15 cellular contexts compared by ENCODE assay signal in genomic region chr14:25122843-25123242, GRCh38.
"Had no signal": no experiment of that assay in that cellular context is flagged by ENCODE, and none has a peak within 500 bp of the region (broad histone marks: within the 10 kb centered on the region; RNA-seq: fewer than 3 reads in every experiment).

No MANE protein-coding gene starts in this region.

- H3K9me3 ChIP-seq: tibial artery had no signal

- H3K4me1 Mint-ChIP-seq: activated T-helper 17 cell treated with anti-CD3 and anti-CD28 coated beads, Interleukin-2, amount 50 U/mL, for 72 hours had no signal

- H3K36me3 ChIP-seq: cardiac muscle cell, tibial artery had no signal

- ATAC-seq: activated CD4-positive, CD25-positive, alpha-beta regulatory T cell treated with anti-CD3 and anti-CD28 coated beads, Interleukin-2, amount 50 U/mL, for 24 hours; activated T-helper 17 cell treated with anti-CD3 and anti-CD28 coated beads, Interleukin-2, amount 50 U/mL, for 72 hours; esophagus mucosa had no signal

- H3K4me3 Mint-ChIP-seq: activated naive CD4-positive, alpha-beta T cell treated with anti-CD3 and anti-CD28 coated beads for 36 hours; activated T-helper 17 cell treated with anti-CD3 and anti-CD28 coated beads, Interleukin-2, amount 50 U/mL, for 72 hours had no signal

- DNase-seq: activated CD4-positive, alpha-beta T cell treated with anti-CD3 and anti-CD28 coated beads, Interleukin-2, amount 50 U/mL, for 1 hour; activated naive CD4-positive, alpha-beta T cell treated with anti-CD3 and anti-CD28 coated beads for 36 hours; hypothalamus; kidney; mesendoderm; stimulated activated CD4-positive, alpha-beta T cell treated with anti-CD3 and anti-CD28 coated beads, Interleukin-15, amount 100 ng/mL, for 24 hours; stimulated activated CD4-positive, alpha-beta T cell treated with anti-CD3 and anti-CD28 coated beads, Interleukin-4, amount 100 ng/mL, for 1 hour; stimulated activated naive CD4-positive, alpha-beta T cell; T-helper 9 cell; tibial artery had no signal

- H3K27me3 Mint-ChIP-seq: activated T-helper 17 cell treated with anti-CD3 and anti-CD28 coated beads, Interleukin-2, amount 50 U/mL, for 72 hours; progenitor cell of endocrine pancreas had no signal

- H3K4me1 ChIP-seq: tibial artery had no signal

- H3K4me3 ChIP-seq: cardiac muscle cell, tibial artery had no signal

- H3K27ac ChIP-seq: cardiac muscle cell, tibial artery had no signal

- H3K9me3 Mint-ChIP-seq: activated naive CD4-positive, alpha-beta T cell treated with anti-CD3 and anti-CD28 coated beads for 36 hours; activated T-helper 17 cell treated with anti-CD3 and anti-CD28 coated beads, Interleukin-2, amount 50 U/mL, for 72 hours had no signal

- H3K27me3 ChIP-seq: tibial artery had no signal

- H3K27ac Mint-ChIP-seq: activated naive CD4-positive, alpha-beta T cell treated with anti-CD3 and anti-CD28 coated beads for 36 hours; activated T-helper 17 cell treated with anti-CD3 and anti-CD28 coated beads, Interleukin-2, amount 50 U/mL, for 72 hours; progenitor cell of endocrine pancreas had no signal
